ENCODE assay signal across 8 cellular contexts in the genomic region with DNA sequence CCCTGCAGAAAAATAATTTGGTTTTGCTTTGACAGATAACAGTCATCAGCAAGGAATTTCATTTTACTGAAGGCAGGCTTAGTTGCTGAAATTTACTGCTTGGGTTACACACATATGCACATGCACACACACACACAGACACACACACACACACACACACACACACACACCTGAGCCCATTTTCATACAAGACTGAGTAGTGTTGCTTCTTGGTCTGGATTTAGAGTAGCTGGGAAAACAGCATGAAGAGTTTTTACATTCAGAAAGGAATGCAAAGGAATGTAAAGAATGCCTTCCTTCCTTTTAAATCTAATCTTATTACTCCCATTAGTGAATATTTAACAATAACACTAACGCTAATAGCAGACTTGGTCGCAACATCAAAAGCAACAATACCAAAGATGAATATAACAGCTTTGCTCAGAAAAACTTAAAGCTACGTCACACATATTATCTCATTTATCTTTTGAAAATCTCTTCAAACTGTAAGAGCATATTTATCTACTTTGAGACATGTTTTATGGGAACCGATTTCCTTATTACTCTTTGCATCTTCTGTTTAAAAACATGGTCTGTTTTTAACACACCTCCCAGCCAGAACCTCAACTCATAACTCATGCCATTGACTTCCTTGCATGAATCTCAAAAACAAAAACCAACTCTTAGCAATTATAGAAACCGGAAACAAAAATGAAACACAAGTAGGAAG. TPM values are rescaled to one million over a fixed set of nuclear protein-coding genes. Genes with fewer than 3 reads are reported as not detected.
DNase-seq lines count a peak whose midpoint lies in the region; ATAC-seq and TF ChIP-seq lines count a peak whose summit lies in the region.

No MANE protein-coding gene starts in this region.

- peaks cover 50% of the 10 kb centered on the region for H3K4me1 ChIP-seq in CD8-positive, alpha-beta T cell (ENCODE audit: insufficient read depth, low read length)

- no peaks in the 10 kb centered on the region for H3K9me3 ChIP-seq in CD8-positive, alpha-beta T cell (ENCODE audit: low read length)

- H3K27me3 ChIP-seq in CD8-positive, alpha-beta T cell (ENCODE audit: insufficient read depth, low read length): no peaks in the 10 kb centered on the region

- intact Hi-C loops in CD8-positive, alpha-beta T cell (cut with DNase I, micrococcal nuclease): loop anchor here in 1 of 2 experiments (2.0 kb wide), 1 partner anchor 32 kb away; a partner anchor contains a TSS
- intact Hi-C loops in activated B cell treated with CpG ODN at 0.5 μM for 24 hours (cut with micrococcal nuclease): loop anchor here (5.0 kb wide), 1 partner anchor 71 kb away; no protein-coding TSS in a partner anchor
- intact Hi-C loops in lower leg skin (cut with DNase I; ENCODE audit: low total_unique reads): no loop called here

- peak overlapping the region; percentile 12 for H3K4me3 ChIP-seq in CD8-positive, alpha-beta T cell (ENCODE audit: low read depth, low read length)
- H3K4me3 ChIP-seq in lower leg skin (ENCODE audit: low read depth, poor library complexity, severe bottlenecking): no peak overlapping the region

- peak; percentile 60 for ATAC-seq in CD8-positive, alpha-beta T cell
- ATAC-seq in activated B cell treated with CpG ODN at 0.5 μM for 24 hours (ENCODE audit: low read depth): no peak

- peaks cover 49% of the 10 kb centered on the region for H3K36me3 Mint-ChIP-seq in CD8-positive, alpha-beta T cell
- peaks cover 76% of the 10 kb centered on the region for H3K36me3 Mint-ChIP-seq in activated B cell treated with CpG ODN at 0.5 μM for 24 hours (ENCODE audit: low read depth)

- H3K27me3 Mint-ChIP-seq in CD8-positive, alpha-beta T cell (ENCODE audit: low read depth): no peaks in the 10 kb centered on the region
- H3K27me3 Mint-ChIP-seq in activated B cell treated with CpG ODN at 0.5 μM for 24 hours: no peaks in the 10 kb centered on the region

- H3K27ac ChIP-seq in CD8-positive, alpha-beta T cell (ENCODE audit: low read depth, low read length): peak overlapping the region; percentile 25

- WGBS in lower leg skin, 2 donors: 39 to 44% methylated on average over 5 of the region's 5 CpGs

- peak overlapping the region; percentile 61 for H3K4me3 Mint-ChIP-seq in CD8-positive, alpha-beta T cell
- peak overlapping the region; percentile 68 for H3K4me3 Mint-ChIP-seq in activated B cell treated with CpG ODN at 0.5 μM for 24 hours

- H3K27ac Mint-ChIP-seq in CD8-positive, alpha-beta T cell: peak overlapping the region; percentile 89
- peak overlapping the region; percentile 78 for H3K27ac Mint-ChIP-seq in activated B cell treated with CpG ODN at 0.5 μM for 24 hours

- CTCF ChIA-PET in CD8-positive, alpha-beta T cell (lab: Charles Lee): interaction anchor here (4.2 kb wide), 1 partner anchor 35 kb away, joined by 13 read pairs; no protein-coding TSS in a partner anchor
- CTCF ChIA-PET in activated B cell treated with CpG ODN at 0.5 μM for 24 hours (lab: Charles Lee): no interaction called here

- no peaks in the 10 kb centered on the region for H3K36me3 ChIP-seq in CD8-positive, alpha-beta T cell (ENCODE audit: insufficient read depth, low read length)

- H3K9me3 Mint-ChIP-seq in CD8-positive, alpha-beta T cell: no peaks in the 10 kb centered on the region
- no peaks in the 10 kb centered on the region for H3K9me3 Mint-ChIP-seq in activated B cell treated with CpG ODN at 0.5 μM for 24 hours

- no peak for DNase-seq in CD8-positive, alpha-beta T cell
- DNase-seq in HCEC 1CT (peak; percentile 44), activated B cell treated with CpG ODN at 0.5 μM for 24 hours (no peak), left kidney (ENCODE audit: low read depth, low spot score) (peak; percentile 43), lower leg skin (ENCODE audit: low spot score in 2 of 2) (no peak), NCI-H146 (lab: John Stamatoyannopoulos, UW) (no peak), medulla oblongata (ENCODE audit: extremely low spot score) (no peak), ecto neural progenitor cell (ENCODE audit: low spot score) (no peak)

- no peak for TF ChIP-seq CTCF in CD8-positive, alpha-beta T cell (IDR thresholded peaks at IDR 0.05)
- TF ChIP-seq CTCF in activated B cell treated with CpG ODN at 0.5 μM for 24 hours (IDR thresholded peaks at IDR 0.05) (no peak), lower leg skin (IDR thresholded peaks at IDR 0.05) (no peak)

- no peak for TF ChIP-seq POLR2A in lower leg skin (IDR thresholded peaks at IDR 0.05)

- POLR2A ChIA-PET in CD8-positive, alpha-beta T cell (lab: Charles Lee): interaction anchor here (0.7 to 3.0 kb wide), 6 partner anchors 12 to 647 kb away, joined by 3 to 16 read pairs (median 4); no protein-coding TSS in a partner anchor
- POLR2A ChIA-PET in activated B cell treated with CpG ODN at 0.5 μM for 24 hours (lab: Charles Lee): interaction anchor here (0.8 to 4.3 kb wide), 3 partner anchors 20 to 30 kb away, joined by 4 to 58 read pairs (median 4); a partner anchor contains a TSS

- peaks cover 92% of the 10 kb centered on the region for H3K4me1 Mint-ChIP-seq in CD8-positive, alpha-beta T cell (ENCODE audit: low read depth)
- H3K4me1 Mint-ChIP-seq in activated B cell treated with CpG ODN at 0.5 μM for 24 hours: peaks cover 99% of the 10 kb centered on the region

RNA-seq across cellular contexts. Expression of a gene that starts 32.5 kb away (rescaled TPM):
- total RNA-seq in CD8-positive, alpha-beta T cell: 10 to 100 TPM; 72.9 to 75.2 TPM
- total RNA-seq in activated B cell treated with CpG ODN at 0.5 μM for 24 hours (323 and 365 TPM in 2 replicates), lower leg skin (10 to 100 TPM; 11.2 to 39.5 (median 25.6) TPM)

Comparison
In these comparisons a context has a peak if more than half of its experiments do, and no peak if none do; other contexts are left out.
1. DNase-seq: peak in HCEC 1CT (single experiment) and left kidney (single experiment); none in CD8-positive, alpha-beta T cell (0 of 7), activated B cell treated with CpG ODN at 0.5 μM for 24 hours (single experiment), lower leg skin (0 of 2), NCI-H146 (single experiment), medulla oblongata (single experiment) and ecto neural progenitor cell (single experiment).